ENCODE assay signal across 8 cellular contexts in the genomic region with DNA sequence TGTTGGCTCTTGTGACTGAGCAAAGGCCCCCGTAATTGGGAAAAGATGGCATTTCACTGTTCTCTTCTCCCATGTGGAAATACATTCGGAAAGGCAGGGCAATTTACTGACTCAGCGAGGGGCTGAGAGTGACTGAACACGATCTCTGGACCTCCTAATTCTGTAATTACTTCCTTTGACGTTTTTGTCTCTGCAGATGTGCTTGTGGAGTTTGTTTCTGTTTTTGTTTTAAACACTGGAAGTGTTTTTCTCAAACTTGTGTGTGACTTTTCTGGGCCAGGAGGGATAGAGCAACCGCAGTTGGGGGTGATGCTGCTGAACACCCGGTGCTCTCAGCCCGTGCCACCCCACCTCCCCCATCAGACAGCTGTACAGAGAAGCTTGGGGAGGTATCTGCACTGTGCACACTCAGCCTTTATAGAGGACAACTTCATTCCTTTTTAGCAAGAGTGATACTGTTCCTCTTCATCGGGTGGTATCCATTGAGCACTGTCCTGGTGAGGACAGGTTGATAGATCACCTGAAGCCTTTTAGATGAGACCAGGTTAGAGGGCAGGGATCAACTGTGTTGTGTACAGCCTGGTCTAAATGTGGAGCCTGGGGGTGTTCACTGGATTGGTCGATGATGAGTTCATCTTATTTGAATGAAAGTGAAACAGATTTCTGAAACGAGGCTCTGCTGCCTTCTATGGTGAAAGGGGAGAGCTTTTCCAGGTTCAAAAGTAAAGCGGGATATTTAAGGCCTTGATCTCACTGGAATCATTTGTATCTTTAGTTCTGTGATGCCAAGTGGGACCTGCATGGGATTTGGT.
DNase-seq lines count a peak whose midpoint lies in the region; ATAC-seq, FAIRE-seq and TF ChIP-seq lines count a peak whose summit lies in the region.

No MANE protein-coding gene starts in this region.

- 75 to 77% methylated on average over 12 of the region's 12 CpGs for WGBS in pancreas, 2 donors

- ATAC-seq in esophagus mucosa: peak; percentile 35
- ATAC-seq in pancreas: peak in 3 of 4 donors; percentile 52 to 78 (median 63)

- H3K4me1 ChIP-seq in OCI-LY7 (ENCODE audit: insufficient read depth, low read length, poor library complexity, severe bottlenecking) (peaks cover 38% of the 10 kb centered on the region), pancreas (peaks cover 0 to 30% (median 11%) of the 10 kb centered on the region in 3 donors)

- H3K9me2 ChIP-seq in OCI-LY7 (ENCODE audit: insufficient read depth, low read length): no peaks in the 10 kb centered on the region

- BruUV-seq in OCI-LY7 (replicated peaks; lab: Mats Ljungman, UMichigan): no TSS peak

- FAIRE-seq in pancreas (lab: Jason Lieb, UNC): no peak

- H3K9me3 ChIP-seq in OCI-LY7 (ENCODE audit: low read length) (no peaks in the 10 kb centered on the region), pancreas (no peaks in the 10 kb centered on the region)

- CTCF ChIA-PET in OCI-LY7 (lab: Charles Lee; ENCODE audit: unreplicated experiment): interaction anchor here (1.4 kb wide), 1 partner anchor 12 kb away, joined by 3 read pairs; no protein-coding TSS in a partner anchor

- H3K4me3 ChIP-seq in OCI-LY7 (ENCODE audit: low read depth, low read length, poor library complexity, severe bottlenecking) (peak overlapping the region; percentile 23), pancreas (no peak overlapping the region)

- peak overlapping the region; percentile 63 for H3K4me2 ChIP-seq in OCI-LY7 (ENCODE audit: low read length)

- no peaks in the 10 kb centered on the region for H3K27me3 ChIP-seq in pancreas

- peaks cover 41% of the 10 kb centered on the region; the same call in 1 of the 2 replicates for H3K79me2 ChIP-seq in OCI-LY7 (ENCODE audit: insufficient read depth, low read depth, low read length)

- DNase-seq in NCI-H748 (lab: John Stamatoyannopoulos, UW; ENCODE audit: unreplicated experiment) (peak; percentile 56), NCI-H748 treated with DMSO at 0.1 percent for 48 hours (lab: John Stamatoyannopoulos, UW) (no peak), H4 (ENCODE audit: low spot score) (peak; percentile 45), OCI-LY7 (ENCODE audit: low spot score) (peak; percentile 28), pancreas (no peak), NCI-H2081 treated with DMSO at 0.1 percent for 48 hours (lab: John Stamatoyannopoulos, UW) (no peak), ecto neural progenitor cell (ENCODE audit: low spot score) (no peak)

- intact Hi-C loops in OCI-LY7 (cut with micrococcal nuclease; ENCODE audit: unreplicated experiment) (no loop called here), pancreas (cut with DNase I) (no loop called here)

- TF ChIP-seq CTCF in OCI-LY7 (conservative IDR thresholded peaks at IDR 0.05; ENCODE audit: low read length): no peak
- no peak for TF ChIP-seq CTCF in pancreas (IDR thresholded peaks at IDR 0.05)

- H2AFZ ChIP-seq in OCI-LY7 (ENCODE audit: low read length): no peak overlapping the region

- H3K36me3 ChIP-seq in OCI-LY7 (ENCODE audit: insufficient read depth, low read length) (peaks cover 42% of the 10 kb centered on the region), pancreas (no peaks in the 10 kb centered on the region)

- H3K27ac ChIP-seq in OCI-LY7 (ENCODE audit: low read depth, low read length, poor library complexity, severe bottlenecking) (peak overlapping the region; percentile 23), pancreas (peak overlapping the region in 1 of 4 donors; percentile 40)

- peaks cover 5% of the 10 kb centered on the region; the same call in 1 of the 2 replicates for H4K20me1 ChIP-seq in OCI-LY7 (ENCODE audit: insufficient read depth, low read length)

- POLR2A ChIA-PET in OCI-LY7 (lab: Charles Lee): interaction anchor here (1.0 to 3.3 kb wide), 2 partner anchors 10 to 13 kb away, joined by 4 to 9 read pairs; no protein-coding TSS in a partner anchor

Comparison
In these comparisons a context has a peak if more than half of its experiments do, and no peak if none do; other contexts are left out.
1. DNase-seq: peak in NCI-H748 (single experiment), H4 (single experiment) and OCI-LY7 (single experiment); none in NCI-H748 treated with DMSO at 0.1 percent for 48 hours (single experiment), pancreas (0 of 6), NCI-H2081 treated with DMSO at 0.1 percent for 48 hours (single experiment) and ecto neural progenitor cell (single experiment).